ENCODE assay signal across 8 cellular contexts in genomic region chr3:120506828-120507774, GRCh38. TPM values are rescaled to one million over a fixed set of nuclear protein-coding genes. Genes with fewer than 3 reads are reported as not detected.
DNase-seq lines count a peak whose midpoint lies in the region; ATAC-seq and TF ChIP-seq lines count a peak whose summit lies in the region.

No MANE protein-coding gene starts in this region.

- H3K36me3 ChIP-seq in BE2C: no peaks in the 10 kb centered on the region
- no peaks in the 10 kb centered on the region for H3K36me3 ChIP-seq in mesenchymal stem cell (ENCODE audit: control insufficient read depth in 1 of 2, insufficient read depth in 2 of 2, low read depth in 1 of 2, low read length in 2 of 2)

- peak; percentile 58 for ATAC-seq in GM18868 (IDR thresholded peaks at IDR 0.05; ENCODE audit: unreplicated experiment)
- ATAC-seq in GM21526 (IDR thresholded peaks at IDR 0.05; ENCODE audit: low FRiP score, unreplicated experiment): no peak
- no peak for ATAC-seq in HG03280 (IDR thresholded peaks at IDR 0.05; ENCODE audit: unreplicated experiment)

- no peaks in the 10 kb centered on the region for H3K9me3 ChIP-seq in BE2C
- no peaks in the 10 kb centered on the region for H3K9me3 ChIP-seq in mesenchymal stem cell (ENCODE audit: control insufficient read depth, low read length)

- peak overlapping the region; percentile 21 for H2AK5ac ChIP-seq in mesenchymal stem cell (ENCODE audit: low read length, severe bottlenecking)

- H3K27me3 ChIP-seq in BE2C (no peaks in the 10 kb centered on the region), mesenchymal stem cell (ENCODE audit: control insufficient read depth in 1 of 2, insufficient read depth in 1 of 2, low read length in 2 of 2) (no peaks in the 10 kb centered on the region)

- TF ChIP-seq CTCF in BE2C (IDR thresholded peaks at IDR 0.05; ENCODE audit: low read depth, low read length): peak; percentile 80
- TF ChIP-seq CTCF in coronary artery (IDR thresholded peaks at IDR 0.05): peak; percentile 41

- no peak overlapping the region for H2BK15ac ChIP-seq in mesenchymal stem cell (ENCODE audit: low read depth, poor library complexity, severe bottlenecking)

- H3K27ac ChIP-seq in coronary artery (peak overlapping the region in 1 of 2 donors; percentile 62), mesenchymal stem cell (ENCODE audit: low read length, poor library complexity, severe bottlenecking) (no peak overlapping the region)

- no peak overlapping the region for H2AFZ ChIP-seq in mesenchymal stem cell (ENCODE audit: low read depth, low read length)

- no peak overlapping the region for H4K8ac ChIP-seq in mesenchymal stem cell (ENCODE audit: low read length)

- no peak overlapping the region for H3K18ac ChIP-seq in mesenchymal stem cell (ENCODE audit: low read depth in 1 of 2, low read length in 2 of 2)

- H3K23ac ChIP-seq in mesenchymal stem cell (ENCODE audit: low read length in 2 of 2): no peak overlapping the region

- H4K91ac ChIP-seq in mesenchymal stem cell (ENCODE audit: low read length): no peak overlapping the region

- 80% methylated on average over 8 of the region's 10 CpGs for WGBS in mesenchymal stem cell

- H3K4ac ChIP-seq in mesenchymal stem cell (ENCODE audit: low read depth in 1 of 2, low read length in 2 of 2): no peak overlapping the region

- peak; percentile 25 for DNase-seq in BE2C
- DNase-seq in NCI-H82 (lab: John Stamatoyannopoulos, UW): peak; percentile 74
- DNase-seq in coronary artery (ENCODE audit: low spot score): no peak
- DNase-seq in mesenchymal stem cell: peak; percentile 54
- no peak for DNase-seq in DMS114 treated with DMSO at 0.1 percent for 48 hours (lab: John Stamatoyannopoulos, UW; ENCODE audit: unreplicated experiment)

- no peak overlapping the region for H3K4me3 ChIP-seq in BE2C (ENCODE audit: low read depth, low read length)
- H3K4me3 ChIP-seq in coronary artery: peak overlapping the region; percentile 29
- peak overlapping the region in 1 of 2 experiments; percentile 47 for H3K4me3 ChIP-seq in mesenchymal stem cell (ENCODE audit: insufficient read depth in 1 of 2, low read depth in 1 of 2, low read length in 2 of 2)

- H3K79me1 ChIP-seq in mesenchymal stem cell (replicated peaks; ENCODE audit: low read length, poor library complexity, severe bottlenecking): no peaks in the 10 kb centered on the region

- H3K4me2 ChIP-seq in mesenchymal stem cell (ENCODE audit: low read length, poor library complexity, severe bottlenecking): no peak overlapping the region

- H2BK120ac ChIP-seq in mesenchymal stem cell (ENCODE audit: low read depth, low read length): no peak overlapping the region

- H3K14ac ChIP-seq in mesenchymal stem cell (ENCODE audit: low read length in 2 of 2): no peak overlapping the region

- no peak overlapping the region for H2BK12ac ChIP-seq in mesenchymal stem cell (ENCODE audit: low read length in 2 of 2)

- H2BK5ac ChIP-seq in mesenchymal stem cell (ENCODE audit: low read depth, low read length, poor library complexity, severe bottlenecking): no peak overlapping the region

- H3K4me1 ChIP-seq in BE2C (no peaks in the 10 kb centered on the region), mesenchymal stem cell (ENCODE audit: control insufficient read depth, insufficient read depth, low read depth, low read length) (peaks cover 1% of the 10 kb centered on the region)

- H3K9ac ChIP-seq in mesenchymal stem cell (ENCODE audit: low read length): peak overlapping the region; percentile 24

RNA-seq across cellular contexts. Expression of gene FSTL1, which starts 56.3 kb away (rescaled TPM):
- polyA plus RNA-seq in BE2C (2012; ENCODE audit: insufficient read depth, insufficient read length, low read depth): 0.28 TPM
- polyA plus RNA-seq in mesenchymal stem cell (2013, experiment 1 of 2): 544 TPM
- polyA plus RNA-seq in mesenchymal stem cell (2013, experiment 2 of 2): 562 TPM

Comparison
In these comparisons a context has a peak if more than half of its experiments do, and no peak if none do; other contexts are left out.
1. DNase-seq: peak in BE2C (single experiment), NCI-H82 (single experiment) and mesenchymal stem cell (single experiment); none in coronary artery (single experiment) and DMS114 treated with DMSO at 0.1 percent for 48 hours (single experiment).